Comparison of ENCODE assay signal across 9 cellular contexts in genomic region chr1:167555971-167556714, GRCh38. TPM values are rescaled to one million over a fixed set of nuclear protein-coding genes. Genes with fewer than 3 reads are reported as not detected.
A peak's percentile ranks its signal among the peaks of the same experiment; 100 is the strongest.
DNase-seq lines count a peak whose midpoint lies in the region; TF ChIP-seq lines count a peak whose summit lies in the region.
"Had no signal": no experiment of that assay in that cellular context is flagged by ENCODE, and none has a peak within 500 bp of the region (broad histone marks: within the 10 kb centered on the region; RNA-seq: fewer than 3 reads in every experiment).

No MANE protein-coding gene starts in this region.

- H3K27ac ChIP-seq in fibroblast of lung (ENCODE audit: insufficient read depth, low read length) (no peak overlapping the region), neural progenitor cell (no peak overlapping the region)

- H3K79me2 ChIP-seq in fibroblast of lung (ENCODE audit: control insufficient read depth, insufficient read depth, low read length), result no peaks in the 10 kb centered on the region
- H3K79me2 ChIP-seq in neural progenitor cell (ENCODE audit: low read depth), result peaks cover 9% of the 10 kb centered on the region

- H3K36me3 ChIP-seq in fibroblast of lung (ENCODE audit: control insufficient read depth, insufficient read depth, low read length) (no peaks in the 10 kb centered on the region), neural progenitor cell (no peaks in the 10 kb centered on the region)

- peak; percentile 87 to 94 for TF ChIP-seq CTCF in fibroblast of lung (conservative IDR thresholded peaks at IDR 0.05 in 1 of 2, IDR thresholded peaks at IDR 0.05 in 1 of 2; ENCODE audit: low read depth in 1 of 2, low read length in 2 of 2)
- peak; percentile 96 for TF ChIP-seq CTCF in neural progenitor cell (IDR thresholded peaks at IDR 0.05)

- H3K36me3 Mint-ChIP-seq in neural progenitor cell, result no peaks in the 10 kb centered on the region

- H3K9me3 Mint-ChIP-seq in neural progenitor cell, result no peaks in the 10 kb centered on the region
- H3K9me3 Mint-ChIP-seq: dendritic cell treated with granulocyte-macrophage colony-stimulating factor and Interleukin-4, amounts not matched to agents 40 ng/mL and 50 ng/mL, for 4 days had no signal

- H3K4me3 Mint-ChIP-seq in neural progenitor cell, result no peak overlapping the region
- H3K4me3 Mint-ChIP-seq: dendritic cell treated with granulocyte-macrophage colony-stimulating factor and Interleukin-4, amounts not matched to agents 40 ng/mL and 50 ng/mL, for 4 days had no signal

- H3K4me2 ChIP-seq in fibroblast of lung (ENCODE audit: extremely low read depth, insufficient read depth, low read length) (no peak overlapping the region), neural progenitor cell (no peak overlapping the region)

- H3K4me3 ChIP-seq in fibroblast of lung (replicated peaks in 1 of 4; ENCODE audit: control extremely low read depth in 1 of 4, insufficient read depth in 1 of 4, low read depth in 3 of 4, low read length in 4 of 4) (no peak overlapping the region), neural progenitor cell (no peak overlapping the region)

- H3K4me1 Mint-ChIP-seq in neural progenitor cell, result peaks cover 13% of the 10 kb centered on the region

- no peaks in the 10 kb centered on the region for H3K27me3 ChIP-seq in fibroblast of lung (ENCODE audit: control insufficient read depth, insufficient read depth, low read length)
- H3K27me3 ChIP-seq in neural progenitor cell, result peaks cover 7% of the 10 kb centered on the region

- peaks cover 7% of the 10 kb centered on the region for H3K27me3 Mint-ChIP-seq in neural progenitor cell (ENCODE audit: insufficient read depth, low read depth)
- H3K27me3 Mint-ChIP-seq: dendritic cell treated with granulocyte-macrophage colony-stimulating factor and Interleukin-4, amounts not matched to agents 40 ng/mL and 50 ng/mL, for 4 days had no signal

- no peak overlapping the region for H3K9ac ChIP-seq in fibroblast of lung (ENCODE audit: insufficient read depth, low read length)
- no peak overlapping the region for H3K9ac ChIP-seq in neural progenitor cell

- peaks cover 8% of the 10 kb centered on the region for H3F3A ChIP-seq in neural progenitor cell (ENCODE audit: low read depth)

- H3K27ac Mint-ChIP-seq in neural progenitor cell, result no peak overlapping the region
- H3K27ac Mint-ChIP-seq: dendritic cell treated with granulocyte-macrophage colony-stimulating factor and Interleukin-4, amounts not matched to agents 40 ng/mL and 50 ng/mL, for 4 days had no signal

- H4K20me1 ChIP-seq in fibroblast of lung (ENCODE audit: control insufficient read depth, extremely low read depth, insufficient read depth, low read length), result no peaks in the 10 kb centered on the region
- H4K20me1 ChIP-seq in neural progenitor cell (ENCODE audit: low read depth), result peaks cover 3% of the 10 kb centered on the region

- H2AFZ ChIP-seq in fibroblast of lung (ENCODE audit: low read length), result no peak overlapping the region
- no peak overlapping the region for H2AFZ ChIP-seq in neural progenitor cell (replicated peaks)

- H3K4me1 ChIP-seq in fibroblast of lung (ENCODE audit: control insufficient read depth, extremely low read depth, insufficient read depth, low read length) (no peaks in the 10 kb centered on the region), neural progenitor cell (peaks cover 13% of the 10 kb centered on the region)

- H3K9me3 ChIP-seq in fibroblast of lung (ENCODE audit: control insufficient read depth, insufficient read depth, low read depth, low read length) (no peaks in the 10 kb centered on the region), neural progenitor cell (ENCODE audit: low read depth) (no peaks in the 10 kb centered on the region)

- DNase-seq in DMS79 treated with DMSO at 0.1 percent for 48 hours (lab: John Stamatoyannopoulos, UW) (peak; percentile 66), HuH-7.5 (ENCODE audit: low spot score) (peak; percentile 45), OCI-M1 (lab: John Stamatoyannopoulos, UW) (peak; percentile 93), fibroblast of lung (ENCODE audit: low read depth in 2 of 2) (peak; percentile 51 to 78), neural progenitor cell (ENCODE audit: low spot score) (peak; percentile 79), stromal cell of bone marrow (ENCODE audit: low read depth) (peak; percentile 55), mesenteric fat pad (ENCODE audit: low spot score) (no peak)
- peak; percentile 76 for DNase-seq in activated T-cell treated with anti-CD3 and anti-CD28 coated beads, Interleukin-2, amount 50 U/mL, for 1 hour

RNA-seq across cellular contexts. Expression of gene CREG1, which starts 2.6 kb away (rescaled TPM):
- total RNA-seq in fibroblast of lung (58.5 and 108 TPM in 2 replicates), neural progenitor cell (ENCODE audit: low replicate concordance) (55.6 and 64.2 TPM in 2 replicates), mesenteric fat pad (185 TPM)
- 29.4 and 75.5 TPM in 2 replicates for polyA plus RNA-seq in fibroblast of lung
- 15.3 and 34.9 TPM in 2 replicates for polyA plus RNA-seq in fibroblast of lung (2012)
- polyA minus RNA-seq in fibroblast of lung (ENCODE audit: low replicate concordance), result 2.2 and 2.6 TPM in 2 replicates

RNA-seq across cellular contexts. Expression of gene CD247, which starts 37.8 kb away (rescaled TPM):
- total RNA-seq in fibroblast of lung (not detected in 2 replicates), neural progenitor cell (ENCODE audit: low replicate concordance) (1.3 and 1.5 TPM in 2 replicates), mesenteric fat pad (2.1 TPM)
- polyA plus RNA-seq in fibroblast of lung, result not detected in 2 replicates
- polyA plus RNA-seq in fibroblast of lung (2012), result not detected in 2 replicates
- polyA minus RNA-seq in fibroblast of lung (ENCODE audit: low replicate concordance), result not detected in 2 replicates
